In the genomic region with DNA sequence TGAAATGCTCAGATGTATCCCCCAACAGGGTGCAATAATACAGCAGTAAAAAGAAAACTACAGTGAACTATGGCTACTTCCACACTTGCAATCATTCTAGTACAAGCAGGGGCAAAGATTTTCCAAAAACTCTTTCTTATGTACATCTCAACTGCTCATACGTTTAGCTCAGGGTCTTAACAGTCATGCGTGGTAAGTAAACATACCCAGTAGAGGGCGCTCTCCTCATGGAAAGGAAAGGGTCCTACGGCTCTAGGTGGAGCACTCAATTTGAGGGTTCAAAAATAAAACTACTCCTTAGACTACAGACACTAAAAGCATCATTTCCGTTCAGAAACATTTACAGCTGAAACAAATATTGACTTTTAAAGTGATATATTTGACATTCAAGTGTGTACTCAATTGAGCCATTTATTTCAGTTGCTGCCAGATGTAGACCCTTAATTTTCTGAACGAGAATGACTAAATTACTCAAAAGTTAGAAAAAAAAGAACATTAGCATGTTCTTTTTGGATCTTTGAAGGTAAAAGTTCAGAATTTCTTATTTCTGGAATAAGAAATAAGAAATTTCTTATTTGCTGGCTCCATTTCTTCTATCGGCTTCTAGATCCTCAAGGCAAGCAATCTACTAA, we compare ENCODE assay signal across 9 cellular contexts.
DNase-seq lines count a peak whose midpoint lies in the region; ATAC-seq and TF ChIP-seq lines count a peak whose summit lies in the region.
"Had no signal": no experiment of that assay in that cellular context is flagged by ENCODE, and none has a peak within 500 bp of the region (broad histone marks: within the 10 kb centered on the region; RNA-seq: fewer than 3 reads in every experiment).

No MANE protein-coding gene starts in this region.

- DNase-seq in AG04449 (ENCODE audit: low read depth, low spot score) (no peak), MV-4-11 (lab: John Stamatoyannopoulos, UW) (peak; percentile 55), SK-MEL-5 (ENCODE audit: low read depth, low spot score) (peak; percentile 78), foreskin melanocyte (peak; percentile 49), ureter (ENCODE audit: low spot score) (no peak), sigmoid colon (no peak)

- no peaks in the 10 kb centered on the region for H3K4me1 ChIP-seq in sigmoid colon

- no peaks in the 10 kb centered on the region for H3K27me3 ChIP-seq in sigmoid colon

- H3K4me3 ChIP-seq in AG04449 (ENCODE audit: low read depth, low read length) (no peak overlapping the region), GM12875 (ENCODE audit: low read depth, low read length) (no peak overlapping the region), sigmoid colon (no peak overlapping the region)
- H3K4me3 ChIP-seq: mucosa of descending colon had no signal

- 25 to 29% methylated on average over 7 of the region's 7 CpGs for WGBS in sigmoid colon, 2 donors

- CTCF ChIA-PET in AG04449 (lab: Yijun Ruan, JAX) = interaction anchor here (0.6 to 1.8 kb wide), 25 partner anchors 9 to 512 kb away, joined by 3 to 15 read pairs (median 4); no protein-coding TSS in a partner anchor

- in situ Hi-C loops in SK-MEL-5 (cut with HindIII; ENCODE audit: low pct_unique_long_range_greater_than_20kb, low sequenced_read_pairs) = no loop called here

- H3K36me3 ChIP-seq in sigmoid colon = no peaks in the 10 kb centered on the region

- H3K27ac ChIP-seq in sigmoid colon = no peak overlapping the region

- intact Hi-C loops in sigmoid colon (cut with DNase I) = no loop called here

- H3K9me3 ChIP-seq in sigmoid colon = no peaks in the 10 kb centered on the region
- H3K9me3 ChIP-seq: mucosa of descending colon had no signal

- TF ChIP-seq EP300 in sigmoid colon (IDR thresholded peaks at IDR 0.05) = no peak

- POLR2A ChIA-PET in AG04449 (lab: Yijun Ruan, JAX) = no interaction called here

- peak; percentile 59 for TF ChIP-seq CTCF in AG04449 (IDR thresholded peaks at IDR 0.05; ENCODE audit: insufficient read depth, low read length, missing control alignments)
- TF ChIP-seq CTCF in GM12875 (IDR thresholded peaks at IDR 0.05; ENCODE audit: borderline replicate concordance, insufficient read depth, low read depth, low read length) = peak; percentile 72
- no peak for TF ChIP-seq CTCF in sigmoid colon (IDR thresholded peaks at IDR 0.05)

- TF ChIP-seq POLR2A in sigmoid colon (IDR thresholded peaks at IDR 0.05) = no peak

- ATAC-seq in HG02623 (IDR thresholded peaks at IDR 0.05; ENCODE audit: unreplicated experiment) = peak; percentile 85
- ATAC-seq: mucosa of descending colon had no signal

Comparison
In these comparisons a context has a peak if more than half of its experiments do, and no peak if none do; other contexts are left out.
1. DNase-seq: peak in MV-4-11 (single experiment), SK-MEL-5 (single experiment) and foreskin melanocyte (single experiment); none in AG04449 (single experiment), ureter (single experiment) and sigmoid colon (single experiment).
2. CTCF ChIP-seq: peak in AG04449 (single experiment) and GM12875 (single experiment); none in sigmoid colon (0 of 4).